8 cellular contexts compared by ENCODE assay signal in genomic region chr5:111512026-111512405, GRCh38. TPM values are rescaled to one million over a fixed set of nuclear protein-coding genes. Genes with fewer than 3 reads are reported as not detected.
DNase-seq lines count a peak whose midpoint lies in the region; ATAC-seq and TF ChIP-seq lines count a peak whose summit lies in the region.

No MANE protein-coding gene starts in this region.

- peak; percentile 27 for ATAC-seq in HG02973 (IDR thresholded peaks at IDR 0.05; ENCODE audit: unreplicated experiment)

- peak overlapping the region; percentile 97 for H3K4me3 ChIP-seq in SJCRH30

- DNase-seq in SHP77 (lab: John Stamatoyannopoulos, UW) (peak; percentile 25 to 43), SHP77 treated with DMSO at 0.1 percent for 48 hours (lab: John Stamatoyannopoulos, UW) (no peak), SJCRH30 (peak in 1 of 2 experiments; percentile 70), epithelial cell of prostate (ENCODE audit: low read depth, low spot score) (no peak), NK-92 (lab: John Stamatoyannopoulos, UW; ENCODE audit: unreplicated experiment) (no peak), AML-193 (lab: John Stamatoyannopoulos, UW) (no peak)

- H3K4me1 Mint-ChIP-seq in nephron: peaks cover 48% of the 10 kb centered on the region

- no peaks in the 10 kb centered on the region for H3K9me3 ChIP-seq in SJCRH30 (replicated peaks)

- peak overlapping the region; percentile 95 to 99 (median 98) for H3K4me3 Mint-ChIP-seq in nephron

- H3K27ac ChIP-seq in SJCRH30 (peak overlapping the region; percentile 61), epithelial cell of prostate (peak overlapping the region; percentile 87)

- H3K36me3 Mint-ChIP-seq in nephron (ENCODE audit: low read depth): no peaks in the 10 kb centered on the region

- H3K27me3 ChIP-seq in SJCRH30: no peaks in the 10 kb centered on the region

- H3K9me3 Mint-ChIP-seq in nephron: no peaks in the 10 kb centered on the region

- H3K4me1 ChIP-seq in SJCRH30: peaks cover 9% of the 10 kb centered on the region

- peak overlapping the region; percentile 96 to 99 (median 97) for H3K27ac Mint-ChIP-seq in nephron

- H3K36me3 ChIP-seq in SJCRH30: peaks cover under 1% of the 10 kb centered on the region

- no peak for TF ChIP-seq CTCF in nephron (IDR thresholded peaks at IDR 0.05; ENCODE audit: unreplicated experiment in 3 of 3)

- no peaks in the 10 kb centered on the region for H3K27me3 Mint-ChIP-seq in nephron (ENCODE audit: low read depth)

RNA-seq across cellular contexts. Expression of gene STARD4, which starts 0.3 kb away (rescaled TPM):
- 61.1 and 73.2 TPM in 2 replicates for total RNA-seq in SJCRH30 (2014; rRNA removed; shearing (Covaris generic))

Comparison
In these comparisons a context has a peak if more than half of its experiments do, and no peak if none do; other contexts are left out.
1. DNase-seq: peak in SHP77 (2 of 2); none in SHP77 treated with DMSO at 0.1 percent for 48 hours (single experiment), epithelial cell of prostate (single experiment), NK-92 (single experiment) and AML-193 (0 of 2).